ENCODE assay signal across 23 cellular contexts in the genomic region with DNA sequence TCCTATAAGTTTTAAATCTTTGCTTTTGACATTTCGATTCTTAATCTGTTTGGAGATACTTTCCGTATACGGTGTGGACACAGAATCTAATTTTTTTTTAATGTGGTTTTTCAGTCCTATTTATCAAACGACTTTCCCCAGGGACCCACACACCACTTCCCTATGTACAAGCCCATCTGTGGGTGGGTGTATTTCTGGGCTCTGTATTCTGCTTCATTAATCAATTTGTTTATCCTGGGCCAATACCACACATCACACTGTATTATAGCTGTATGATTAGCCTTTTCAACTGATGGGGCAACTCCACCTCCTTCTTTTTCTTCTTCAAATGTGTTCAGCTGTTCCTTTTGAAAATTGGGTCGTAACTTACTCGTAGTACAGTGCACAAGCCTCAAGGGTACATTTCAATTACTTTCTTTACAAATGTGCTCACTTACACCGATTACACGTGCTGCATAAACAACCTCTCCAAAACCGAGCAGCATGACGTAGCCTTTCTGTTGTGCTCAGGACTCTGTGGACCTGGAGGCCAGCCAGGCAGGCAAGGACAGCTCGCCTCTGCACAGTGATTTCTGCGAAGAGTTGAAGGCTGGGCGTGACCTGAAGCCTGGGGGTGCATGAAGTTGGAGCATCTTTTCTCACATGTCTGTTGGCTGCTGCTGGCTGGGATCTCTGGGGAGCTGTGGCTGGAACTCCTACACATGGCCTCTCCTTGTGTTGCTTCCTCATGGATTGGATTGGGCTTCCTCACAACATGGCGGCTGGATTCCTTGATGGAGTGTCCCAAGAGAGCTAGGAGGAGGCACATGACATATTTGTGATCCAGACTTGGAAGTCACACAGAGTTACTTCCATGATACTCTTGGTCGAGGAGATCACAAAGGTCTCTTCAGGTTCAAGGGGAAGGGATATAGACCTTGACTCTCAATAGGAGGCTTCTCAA.
A peak's percentile ranks its signal among the peaks of the same experiment; 100 is the strongest.
DNase-seq lines count a peak whose midpoint lies in the region; ATAC-seq, FAIRE-seq and TF ChIP-seq lines count a peak whose summit lies in the region.
"Had no signal": no experiment of that assay in that cellular context is flagged by ENCODE, and none has a peak within 500 bp of the region (broad histone marks: within the 10 kb centered on the region; RNA-seq: fewer than 3 reads in every experiment).

No MANE protein-coding gene starts in this region.

- CTCF ChIA-PET in RWPE1 (lab: Yijun Ruan, JAX), result interaction anchor here (0.7 kb wide), 1 partner anchor 1773 kb away, joined by 4 read pairs; no protein-coding TSS in a partner anchor

- intact Hi-C loops in kidney (cut with DNase I), result no loop called here

- H3K4me3 ChIP-seq in kidney (ENCODE audit: low read length in 2 of 2), result no peak overlapping the region
- H3K4me3 ChIP-seq: adrenal gland, gastroesophageal sphincter, neural progenitor cell, vagina had no signal

- H3K36me3 ChIP-seq in kidney (ENCODE audit: control insufficient read depth in 1 of 2, insufficient read depth in 2 of 2, low read length in 2 of 2), result no peaks in the 10 kb centered on the region
- H3K36me3 ChIP-seq: adrenal gland, gastroesophageal sphincter, neural progenitor cell, vagina had no signal

- TF ChIP-seq CTCF in kidney (IDR thresholded peaks at IDR 0.05; ENCODE audit: borderline replicate concordance, extremely low read depth, insufficient read depth) (no peak), RWPE1 (conservative IDR thresholded peaks at IDR 0.05; ENCODE audit: low read depth) (no peak)

- DNase-seq in NCI-H2171 treated with DMSO at 0.1 percent for 48 hours (lab: John Stamatoyannopoulos, UW) (peak; percentile 25), NCI-H2171 (lab: John Stamatoyannopoulos, UW) (no peak), NAMALWA (ENCODE audit: low spot score) (peak; percentile 86), NCI-H774 (lab: John Stamatoyannopoulos, UW) (peak; percentile 14), kidney (peak; percentile 44), RWPE1 (ENCODE audit: low spot score) (no peak), dedifferentiated amniotic fluid mesenchymal stem cell (ENCODE audit: extremely low spot score) (no peak)
- DNase-seq: activated CD4-positive, alpha-beta T cell treated with anti-CD3 and anti-CD28 coated beads, Interleukin-2, amount 10 ng/mL, durations not matched to agents 24 days and 14 days; activated CD8-positive, alpha-beta memory T cell treated with anti-CD3 and anti-CD28 coated beads, Interleukin-2, amount 50 U/mL, for 4 hours; activated gamma-delta T cell; adrenal gland; central memory CD4-positive, alpha-beta T cell; erythroblast; GF-D8; NCI-H2081 treated with DMSO at 0.1 percent for 48 hours; stimulated activated CD4-positive, alpha-beta T cell treated with anti-CD3 and anti-CD28 coated beads, Interleukin-12 subunit alpha, Interleukin-12 subunit beta, amount 100 ng/mL, for 4 hours; substantia nigra had no signal

- no peak overlapping the region for H3K27ac ChIP-seq in kidney (ENCODE audit: low read depth in 2 of 2, low read length in 2 of 2)
- H3K27ac ChIP-seq in RWPE1, result no peak overlapping the region
- H3K27ac ChIP-seq: adrenal gland, gastroesophageal sphincter, neural progenitor cell, vagina had no signal

- no peak overlapping the region for H3K9ac ChIP-seq in kidney (ENCODE audit: low read length in 2 of 2)
- H3K9ac ChIP-seq: neural progenitor cell had no signal

- POLR2A ChIA-PET in RWPE1 (lab: Yijun Ruan, JAX; ENCODE audit: low non-redundant PET), result no interaction called here

- H3K4me1 ChIP-seq in kidney (ENCODE audit: control insufficient read depth in 1 of 2, insufficient read depth in 1 of 2, low read depth in 1 of 2, low read length in 2 of 2), result no peaks in the 10 kb centered on the region
- H3K4me1 ChIP-seq: adrenal gland, gastroesophageal sphincter, neural progenitor cell had no signal

- peaks cover 0 to 11% of the 10 kb centered on the region in 2 donors for H3K9me3 ChIP-seq in kidney (ENCODE audit: control insufficient read depth in 1 of 2, low read length in 2 of 2)
- H3K9me3 ChIP-seq: adrenal gland, vagina had no signal

- no peak for ATAC-seq in GM21367 (IDR thresholded peaks at IDR 0.05; ENCODE audit: unreplicated experiment)
- ATAC-seq: gastroesophageal sphincter had no signal

- FAIRE-seq in kidney (lab: Jason Lieb, UNC), result no peak
- FAIRE-seq: D721Med, GM12891 had no signal

Comparison
In these comparisons a context has a peak if more than half of its experiments do, and no peak if none do; other contexts are left out.
1. DNase-seq: peak in NCI-H2171 treated with DMSO at 0.1 percent for 48 hours (single experiment), NAMALWA (single experiment), NCI-H774 (single experiment) and kidney (single experiment); none in NCI-H2171 (single experiment), RWPE1 (single experiment) and dedifferentiated amniotic fluid mesenchymal stem cell (single experiment).